In the genomic region with DNA sequence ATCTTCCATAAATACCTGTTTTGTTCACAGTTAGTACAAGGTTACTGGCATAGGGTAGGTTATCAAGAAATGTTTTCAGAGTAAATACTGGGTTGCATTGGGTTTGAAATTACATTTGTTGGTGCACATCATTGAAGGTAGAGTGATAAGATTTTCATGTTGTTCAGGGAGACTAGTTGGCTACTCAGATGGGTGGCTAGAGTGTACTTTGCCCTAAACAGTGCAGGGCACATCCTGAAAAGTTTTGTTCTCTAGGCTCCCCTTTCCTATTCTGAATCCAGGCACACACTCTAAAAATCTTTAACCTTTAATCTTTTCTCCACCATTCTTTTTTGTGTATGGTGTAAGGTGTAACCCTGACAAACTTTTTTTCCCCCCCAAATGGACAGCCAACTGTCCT, we compare ENCODE assay signal across 30 cellular contexts.
"Had no signal": no experiment of that assay in that cellular context is flagged by ENCODE, and none has a peak within 500 bp of the region (broad histone marks: within the 10 kb centered on the region; RNA-seq: fewer than 3 reads in every experiment).

No MANE protein-coding gene starts in this region.

- H3K4me1 ChIP-seq: ascending aorta, breast epithelium, colonic mucosa had no signal

- H3K27ac Mint-ChIP-seq: activated CD4-positive, alpha-beta memory T cell treated with anti-CD3 and anti-CD28 coated beads, Interleukin-2, amount 10 ng/mL, durations not matched to agents 7 days and 5 days; activated CD4-positive, alpha-beta T cell treated with anti-CD3 and anti-CD28 coated beads, Interleukin-2, amount 10 ng/mL, durations not matched to agents 7 days and 5 days; activated naive CD4-positive, alpha-beta T cell treated with anti-CD3 and anti-CD28 coated beads for 36 hours; activated naive CD4-positive, alpha-beta T cell treated with anti-CD3 and anti-CD28 coated beads, Interleukin-2, amount 50 U/mL, for 24 hours; activated naive CD8-positive, alpha-beta T cell treated with anti-CD3 and anti-CD28 coated beads for 36 hours; activated naive CD8-positive, alpha-beta T cell treated with anti-CD3 and anti-CD28 coated beads, Interleukin-2, amount 50 U/mL, for 24 hours; activated T-cell treated with anti-CD3 and anti-CD28 coated beads, Interleukin-2, amount 50 U/mL, for 24 hours; activated T-helper 17 cell treated with anti-CD3 and anti-CD28 coated beads, Interleukin-2, amount 50 U/mL, for 72 hours; brain; WTC11 had no signal

- DNase-seq: activated CD4-positive, alpha-beta memory T cell treated with anti-CD3 and anti-CD28 coated beads, Interleukin-2, amount 10 ng/mL, durations not matched to agents 7 days and 5 days; activated CD4-positive, alpha-beta T cell treated with anti-CD3 and anti-CD28 coated beads, Interleukin-2, amount 10 ng/mL, durations not matched to agents 7 days and 5 days; activated CD4-positive, alpha-beta T cell treated with anti-CD3 and anti-CD28 coated beads, Interleukin-2, amount 50 U/mL, for 4 hours; activated CD8-positive, alpha-beta memory T cell treated with anti-CD3 and anti-CD28 coated beads, Interleukin-2, amount 50 U/mL, for 48 hours; activated effector memory CD4-positive, alpha-beta T cell treated with Interleukin-2 at 50 U/mL for 16 hours; activated naive CD4-positive, alpha-beta T cell treated with anti-CD3 and anti-CD28 coated beads for 36 hours; activated naive CD8-positive, alpha-beta T cell treated with anti-CD3 and anti-CD28 coated beads for 36 hours; activated naive CD8-positive, alpha-beta T cell treated with anti-CD3 and anti-CD28 coated beads, Interleukin-2, amount 50 U/mL, for 24 hours; activated T-cell treated with anti-CD3 and anti-CD28 coated beads for 4 hours; activated T-cell treated with anti-CD3 and anti-CD28 coated beads, Interleukin-2, amount 50 U/mL, for 24 hours; adrenal gland; central memory CD4-positive, alpha-beta T cell; cerebellar nuclear complex; colonic mucosa; effector CD8-positive, alpha-beta T cell; foreskin fibroblast; head of caudate nucleus; T-helper 2 cell had no signal

- ATAC-seq: activated CD4-positive, CD25-positive, alpha-beta regulatory T cell treated with anti-CD3 and anti-CD28 coated beads, Interleukin-2, amount 50 U/mL, for 24 hours; activated naive CD8-positive, alpha-beta T cell treated with anti-CD3 and anti-CD28 coated beads, Interleukin-2, amount 50 U/mL, for 24 hours; activated T-helper 17 cell treated with anti-CD3 and anti-CD28 coated beads, Interleukin-2, amount 50 U/mL, for 72 hours; esophagus mucosa; WTC11 had no signal

- H3K36me3 ChIP-seq: adrenal gland, ascending aorta, breast epithelium, cardiac muscle cell, colonic mucosa had no signal

- H3K27me3 Mint-ChIP-seq: activated CD4-positive, alpha-beta memory T cell treated with anti-CD3 and anti-CD28 coated beads, Interleukin-2, amount 10 ng/mL, durations not matched to agents 7 days and 5 days; activated CD4-positive, alpha-beta T cell treated with anti-CD3 and anti-CD28 coated beads, Interleukin-2, amount 10 ng/mL, durations not matched to agents 7 days and 5 days; activated naive CD4-positive, alpha-beta T cell treated with anti-CD3 and anti-CD28 coated beads, Interleukin-2, amount 50 U/mL, for 24 hours; activated naive CD8-positive, alpha-beta T cell treated with anti-CD3 and anti-CD28 coated beads for 36 hours; activated naive CD8-positive, alpha-beta T cell treated with anti-CD3 and anti-CD28 coated beads, Interleukin-2, amount 50 U/mL, for 24 hours; activated T-cell treated with anti-CD3 and anti-CD28 coated beads, Interleukin-2, amount 50 U/mL, for 24 hours; activated T-helper 17 cell treated with anti-CD3 and anti-CD28 coated beads, Interleukin-2, amount 50 U/mL, for 72 hours; brain had no signal

- H3K4me3 Mint-ChIP-seq: activated CD4-positive, alpha-beta memory T cell treated with anti-CD3 and anti-CD28 coated beads, Interleukin-2, amount 10 ng/mL, durations not matched to agents 7 days and 5 days; activated CD4-positive, alpha-beta T cell treated with anti-CD3 and anti-CD28 coated beads, Interleukin-2, amount 10 ng/mL, durations not matched to agents 7 days and 5 days; activated naive CD4-positive, alpha-beta T cell treated with anti-CD3 and anti-CD28 coated beads for 36 hours; activated naive CD4-positive, alpha-beta T cell treated with anti-CD3 and anti-CD28 coated beads, Interleukin-2, amount 50 U/mL, for 24 hours; activated naive CD8-positive, alpha-beta T cell treated with anti-CD3 and anti-CD28 coated beads for 36 hours; activated naive CD8-positive, alpha-beta T cell treated with anti-CD3 and anti-CD28 coated beads, Interleukin-2, amount 50 U/mL, for 24 hours; activated T-cell treated with anti-CD3 and anti-CD28 coated beads, Interleukin-2, amount 50 U/mL, for 24 hours; activated T-helper 17 cell treated with anti-CD3 and anti-CD28 coated beads, Interleukin-2, amount 50 U/mL, for 72 hours; brain; WTC11 had no signal

- H3K4me3 ChIP-seq: adrenal gland, ascending aorta, breast epithelium, cardiac muscle cell, colonic mucosa had no signal

- H3K27ac ChIP-seq: adrenal gland, ascending aorta, breast epithelium, cardiac muscle cell, colonic mucosa, VCaP had no signal

- H3K9me3 ChIP-seq: adrenal gland, ascending aorta, breast epithelium, colonic mucosa had no signal

- H3K27me3 ChIP-seq: adrenal gland, ascending aorta, breast epithelium, cardiac muscle cell, colonic mucosa had no signal

- FAIRE-seq: endometrium, frontal cortex had no signal

- H3K9me3 Mint-ChIP-seq: activated naive CD4-positive, alpha-beta T cell treated with anti-CD3 and anti-CD28 coated beads for 36 hours; activated naive CD4-positive, alpha-beta T cell treated with anti-CD3 and anti-CD28 coated beads, Interleukin-2, amount 50 U/mL, for 24 hours; activated T-helper 17 cell treated with anti-CD3 and anti-CD28 coated beads, Interleukin-2, amount 50 U/mL, for 72 hours had no signal
